In the genomic region with DNA sequence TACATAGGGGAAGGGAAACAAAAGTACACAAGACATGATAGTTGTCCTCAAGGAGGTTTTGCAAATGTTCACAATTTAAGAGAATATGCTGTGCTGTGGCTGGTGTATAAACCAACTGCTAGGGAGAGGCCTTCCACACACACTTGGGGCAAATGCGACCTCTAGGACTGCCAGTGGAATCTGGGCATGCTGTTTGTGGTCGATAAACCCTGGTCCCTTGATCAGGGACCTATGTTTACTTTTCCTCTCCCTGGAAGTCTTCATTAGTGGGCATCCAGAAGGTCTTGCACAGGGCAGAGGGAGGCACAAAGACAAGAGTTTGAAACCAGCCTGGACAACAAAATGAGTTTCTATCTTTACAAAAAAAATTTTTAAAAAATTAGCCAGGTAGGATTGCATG, we compare ENCODE assay signal across 31 cellular contexts. TPM values are rescaled to one million over a fixed set of nuclear protein-coding genes. Genes with fewer than 3 reads are reported as not detected.
"Had no signal": no experiment of that assay in that cellular context is flagged by ENCODE, and none has a peak within 500 bp of the region (broad histone marks: within the 10 kb centered on the region; RNA-seq: fewer than 3 reads in every experiment).

No MANE protein-coding gene starts in this region.

- H3K4me3 ChIP-seq: neural progenitor cell, ovary, psoas muscle, skin epidermis, smooth muscle cell, spleen, suprapubic skin, testis, tibial artery, transverse colon, upper lobe of right lung, uterus had no signal

- H3K27ac ChIP-seq: neural progenitor cell, ovary, parathyroid adenoma, psoas muscle, skin epidermis, spleen, suprapubic skin, testis, tibial artery, transverse colon, upper lobe of right lung, uterus had no signal

- ATAC-seq: natural killer cell; psoas muscle; right cardiac atrium; sciatic nerve; stimulated activated memory B cell treated with anti-CD40 and anti-IgM and Interleukin-4, amounts not matched to agents 10 μg/mL and 1 μg/mL and 100 μg/mL, for 72 hours; stimulated activated naive CD8-positive, alpha-beta T cell treated with anti-CD3 and anti-CD28 coated beads, Interleukin-15, amount 100 ng/mL, for 72 hours; stimulated activated naive CD8-positive, alpha-beta T cell treated with anti-CD3 and anti-CD28 coated beads, Interleukin-15, Interleukin-2, amounts not matched to agents 100 U/mL and 50 U/mL, for 24 hours; upper lobe of right lung had no signal

- H3K36me3 ChIP-seq: neural progenitor cell, ovary, spleen, suprapubic skin, tibial artery, transverse colon, upper lobe of right lung, uterus had no signal

- H3K9me3 ChIP-seq: ovary, psoas muscle, spleen, suprapubic skin, testis, tibial artery, transverse colon, upper lobe of right lung, uterus had no signal

- H3K9ac ChIP-seq: neural progenitor cell, parathyroid adenoma had no signal

- H3K27me3 ChIP-seq: neural progenitor cell, ovary, spleen, testis, tibial artery, transverse colon, upper lobe of right lung, uterus had no signal

- DNase-seq: natural killer cell; occipital lobe; ovary; posterior cingulate gyrus; psoas muscle; right cardiac atrium; spleen; stimulated activated CD4-positive, alpha-beta T cell treated with anti-CD3 and anti-CD28 coated beads, Interleukin-12 subunit alpha, Interleukin-12 subunit beta, amount 100 ng/mL, for 4 hours; stimulated activated CD4-positive, alpha-beta T cell treated with anti-CD3 and anti-CD28 coated beads, Interleukin-1b, Interleukin-23, amount 100 ng/mL, for 48 hours; stimulated activated CD4-positive, alpha-beta T cell treated with anti-CD3 and anti-CD28 coated beads, Interleukin-4, amount 100 ng/mL, for 1 hour; stimulated activated CD4-positive, alpha-beta T cell treated with anti-CD3 and anti-CD28 coated beads, Interleukin-4, amount 100 ng/mL, for 4 hours; stimulated activated CD8-positive, alpha-beta memory T cell treated with anti-CD3 and anti-CD28 coated beads, Interleukin-4, amount 100 ng/mL, for 48 hours; stimulated activated naive CD4-positive, alpha-beta T cell; stimulated activated naive CD8-positive, alpha-beta T cell treated with anti-CD3 and anti-CD28 coated beads, Interleukin-15, amount 100 ng/mL, for 72 hours; stimulated activated naive CD8-positive, alpha-beta T cell treated with anti-CD3 and anti-CD28 coated beads, Interleukin-15, Interleukin-2, amounts not matched to agents 100 U/mL and 50 U/mL, for 24 hours; substantia nigra; testis; tibial artery; transverse colon; upper lobe of right lung; uterus had no signal

- H3K4me1 ChIP-seq: neural progenitor cell, parathyroid adenoma, psoas muscle, suprapubic skin, testis, tibial artery, transverse colon, upper lobe of right lung, uterus had no signal

RNA-seq across cellular contexts. Expression of gene IL1B, which starts 7.3 kb away (rescaled TPM):
- total RNA-seq: progenitor cell of endocrine pancreas, smooth muscle cell had no signal
- polyA plus RNA-seq: neural cell, smooth muscle cell had no signal

RNA-seq across cellular contexts. Expression of gene IL1A, which starts 59.5 kb away (rescaled TPM):
- total RNA-seq: occipital lobe, osteoblast, right cardiac atrium, transverse colon had no signal
- polyA plus RNA-seq: right cardiac atrium had no signal
